2 cellular contexts compared by ENCODE assay signal in the genomic region with DNA sequence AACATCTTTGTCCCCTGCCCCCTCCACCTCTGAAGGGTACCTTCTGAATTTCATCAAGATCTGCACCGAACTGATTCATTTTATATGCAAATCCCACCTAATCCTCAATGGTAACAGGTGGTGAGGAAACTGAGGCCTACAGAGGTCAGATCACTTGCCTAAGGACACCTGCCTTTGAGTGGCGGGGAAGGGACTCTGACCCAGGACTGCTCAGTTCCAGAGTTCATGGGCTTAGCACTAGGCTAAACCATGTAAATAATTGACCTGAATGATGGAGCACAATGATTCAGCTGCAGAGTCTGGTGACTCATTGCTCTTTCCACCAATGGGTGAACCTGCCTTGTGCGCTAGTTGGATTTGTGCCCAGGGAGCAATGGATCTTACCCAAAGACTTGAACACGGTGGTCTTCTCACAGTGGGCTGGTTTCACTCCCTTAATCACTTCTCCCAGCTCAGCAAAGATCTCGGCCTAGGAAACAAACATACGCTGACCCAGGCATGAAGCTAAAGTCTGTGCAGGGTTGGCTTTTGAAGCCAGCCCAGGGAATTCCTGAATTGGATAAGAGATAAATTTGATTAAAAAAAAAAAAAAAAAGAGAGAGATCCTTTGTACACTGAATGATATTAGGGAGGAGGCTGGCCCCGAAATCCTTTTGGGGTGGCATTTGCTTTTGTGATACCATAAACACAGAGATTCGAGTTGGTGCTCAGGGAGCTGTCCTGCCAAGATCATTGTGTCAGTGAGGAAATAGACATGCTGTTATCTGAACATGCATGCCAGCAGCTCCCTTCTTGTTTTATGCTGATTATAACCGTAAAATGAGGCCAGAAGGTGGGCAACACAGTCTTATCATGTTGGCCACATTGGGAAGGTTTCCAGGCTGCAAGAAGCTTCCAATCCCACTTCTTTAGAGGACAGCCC.
TF ChIP-seq lines count a peak whose summit lies in the region.

No MANE protein-coding gene starts in this region.

TF ChIP-seq in HCT116, 20 proteins besides CTCF, POLR2A, EP300 and RAD21:
- TF ChIP-seq, protein P1, sequence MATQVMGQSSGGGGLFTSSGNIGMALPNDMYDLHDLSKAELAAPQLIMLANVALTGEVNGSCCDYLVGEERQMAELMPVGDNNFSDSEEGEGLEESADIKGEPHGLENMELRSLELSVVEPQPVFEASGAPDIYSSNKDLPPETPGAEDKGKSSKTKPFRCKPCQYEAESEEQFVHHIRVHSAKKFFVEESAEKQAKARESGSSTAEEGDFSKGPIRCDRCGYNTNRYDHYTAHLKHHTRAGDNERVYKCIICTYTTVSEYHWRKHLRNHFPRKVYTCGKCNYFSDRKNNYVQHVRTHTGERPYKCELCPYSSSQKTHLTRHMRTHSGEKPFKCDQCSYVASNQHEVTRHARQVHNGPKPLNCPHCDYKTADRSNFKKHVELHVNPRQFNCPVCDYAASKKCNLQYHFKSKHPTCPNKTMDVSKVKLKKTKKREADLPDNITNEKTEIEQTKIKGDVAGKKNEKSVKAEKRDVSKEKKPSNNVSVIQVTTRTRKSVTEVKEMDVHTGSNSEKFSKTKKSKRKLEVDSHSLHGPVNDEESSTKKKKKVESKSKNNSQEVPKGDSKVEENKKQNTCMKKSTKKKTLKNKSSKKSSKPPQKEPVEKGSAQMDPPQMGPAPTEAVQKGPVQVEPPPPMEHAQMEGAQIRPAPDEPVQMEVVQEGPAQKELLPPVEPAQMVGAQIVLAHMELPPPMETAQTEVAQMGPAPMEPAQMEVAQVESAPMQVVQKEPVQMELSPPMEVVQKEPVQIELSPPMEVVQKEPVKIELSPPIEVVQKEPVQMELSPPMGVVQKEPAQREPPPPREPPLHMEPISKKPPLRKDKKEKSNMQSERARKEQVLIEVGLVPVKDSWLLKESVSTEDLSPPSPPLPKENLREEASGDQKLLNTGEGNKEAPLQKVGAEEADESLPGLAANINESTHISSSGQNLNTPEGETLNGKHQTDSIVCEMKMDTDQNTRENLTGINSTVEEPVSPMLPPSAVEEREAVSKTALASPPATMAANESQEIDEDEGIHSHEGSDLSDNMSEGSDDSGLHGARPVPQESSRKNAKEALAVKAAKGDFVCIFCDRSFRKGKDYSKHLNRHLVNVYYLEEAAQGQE (IDR thresholded peaks at IDR 0.05; ENCODE audit: low read depth) = no peak
- peak; percentile 71 for TF ChIP-seq FOSL1 (IDR thresholded peaks at IDR 0.05; ENCODE audit: low read depth)
- peak; percentile 42 for TF ChIP-seq SP1 (IDR thresholded peaks at IDR 0.05; ENCODE audit: low read depth)
- peak; percentile 35; the same call in 1 of the 2 replicates for TF ChIP-seq SRF (IDR thresholded peaks at IDR 0.05; ENCODE audit: low read depth)
- TF ChIP-seq, protein P2, sequence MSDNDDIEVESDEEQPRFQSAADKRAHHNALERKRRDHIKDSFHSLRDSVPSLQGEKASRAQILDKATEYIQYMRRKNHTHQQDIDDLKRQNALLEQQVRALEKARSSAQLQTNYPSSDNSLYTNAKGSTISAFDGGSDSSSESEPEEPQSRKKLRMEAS (IDR thresholded peaks at IDR 0.05) = no peak
- peak; percentile 68; the same call in 1 of the 2 replicates for TF ChIP-seq JUND (IDR thresholded peaks at IDR 0.05)
- no peak for TF ChIP-seq ZNF274 (IDR thresholded peaks at IDR 0.05; ENCODE audit: low read depth, low read length)
- peak; percentile 13; the same call in 1 of the 2 replicates for TF ChIP-seq CBX3 (IDR thresholded peaks at IDR 0.05; ENCODE audit: low read depth)
- no peak for TF ChIP-seq SIN3A (IDR thresholded peaks at IDR 0.05; ENCODE audit: low read depth)
- TF ChIP-seq ZFX (IDR thresholded peaks at IDR 0.05) = no peak
- TF ChIP-seq CEBPB (IDR thresholded peaks at IDR 0.05; ENCODE audit: low read depth) = no peak
- TF ChIP-seq EGR1 (IDR thresholded peaks at IDR 0.05; ENCODE audit: low read depth) = no peak

TF ChIP-seq in WTC11, 78 proteins besides CTCF, POLR2A, EP300 and RAD21:
- TF ChIP-seq GABPB1 (CRISPR knock-in tag; IDR thresholded peaks at IDR 0.05) (peak; percentile 57; the same call in 1 of the 2 replicates), NR1H2 (CRISPR knock-in tag; IDR thresholded peaks at IDR 0.05) (no peak)
